1 cellular context compared by ENCODE assay signal in genomic region chr2:102101097-102101843, GRCh38.
TF ChIP-seq lines count a peak whose summit lies in the region.

No MANE protein-coding gene starts in this region.

TF ChIP-seq in HepG2, 621 proteins besides CTCF, POLR2A, EP300 and RAD21 (continued from another document and continues in another):
- TF ChIP-seq DMTF1 (CRISPR knock-in tag; IDR thresholded peaks at IDR 0.05) (no peak), ZNF512B (CRISPR knock-in tag; IDR thresholded peaks at IDR 0.05; ENCODE audit: borderline replicate concordance) (0 out of 2 replicates have a peak, but pooled peaks have one; percentile 39), ZNF83 (CRISPR knock-in tag; IDR thresholded peaks at IDR 0.05; ENCODE audit: borderline replicate concordance) (no peak), ATF5 (CRISPR knock-in tag; IDR thresholded peaks at IDR 0.05; ENCODE audit: low read depth) (no peak), ZNF607 (CRISPR knock-in tag; IDR thresholded peaks at IDR 0.05; ENCODE audit: borderline replicate concordance) (0 out of 2 replicates have a peak, but pooled peaks have one; percentile 56), ZFX (CRISPR knock-in tag; IDR thresholded peaks at IDR 0.05; ENCODE audit: low read depth) (peak; percentile 24), ZBTB14 (CRISPR knock-in tag; IDR thresholded peaks at IDR 0.05) (no peak), SP1 (IDR thresholded peaks at IDR 0.05) (no peak), SP1 (CRISPR knock-in tag; IDR thresholded peaks at IDR 0.05) (0 out of 2 replicates have a peak, but pooled peaks have one; percentile 3), HES4 (CRISPR knock-in tag; IDR thresholded peaks at IDR 0.05; ENCODE audit: borderline replicate concordance) (no peak), HNRNPH1 (optimal IDR thresholded peaks at IDR 0.05; ENCODE audit: low read depth, low read length) (no peak), NKX3-1 (CRISPR knock-in tag; IDR thresholded peaks at IDR 0.05) (no peak), NR2F2 (IDR thresholded peaks at IDR 0.05; ENCODE audit: borderline replicate concordance, low read depth) (no peak), ZNF101 (CRISPR knock-in tag; IDR thresholded peaks at IDR 0.05; ENCODE audit: borderline replicate concordance, low read depth) (no peak), ZGPAT (CRISPR knock-in tag; IDR thresholded peaks at IDR 0.05) (0 out of 2 replicates have a peak, but pooled peaks have one; percentile 8), ELF4 (CRISPR knock-in tag; IDR thresholded peaks at IDR 0.05; ENCODE audit: borderline replicate concordance) (no peak; the same call in 1 of the 2 replicates), ISX (CRISPR knock-in tag; conservative IDR thresholded peaks at IDR 0.05) (no peak), ZBTB3 (CRISPR knock-in tag; IDR thresholded peaks at IDR 0.05; ENCODE audit: borderline replicate concordance, low read depth) (0 out of 2 replicates have a peak, but pooled peaks have one; percentile 69), PHF5A (CRISPR knock-in tag; IDR thresholded peaks at IDR 0.05; ENCODE audit: low read depth, unreplicated experiment) (peak; percentile 20), NFAT5 (CRISPR knock-in tag; IDR thresholded peaks at IDR 0.05) (no peak), ZMAT3 (CRISPR knock-in tag; conservative IDR thresholded peaks at IDR 0.05) (0 out of 2 replicates have a peak, but pooled peaks have one; percentile 56), SUZ12 (IDR thresholded peaks at IDR 0.05; ENCODE audit: low read depth, low read length) (no peak), PAWR (CRISPR knock-in tag; IDR thresholded peaks at IDR 0.05; ENCODE audit: borderline replicate concordance) (no peak), TBL1XR1 (IDR thresholded peaks at IDR 0.05; ENCODE audit: borderline replicate concordance, low read length, partially characterized antibody) (peak; percentile 5), ZSCAN12 (CRISPR knock-in tag; IDR thresholded peaks at IDR 0.05) (no peak), ZBTB7A (CRISPR knock-in tag; IDR thresholded peaks at IDR 0.05) (no peak), ZFP82 (CRISPR knock-in tag; IDR thresholded peaks at IDR 0.05; ENCODE audit: borderline replicate concordance) (peak; percentile 81; the same call in 1 of the 2 replicates), ZSCAN25 (CRISPR knock-in tag; IDR thresholded peaks at IDR 0.05) (0 out of 2 replicates have a peak, but pooled peaks have one; percentile 6), PRDM10 (CRISPR knock-in tag; IDR thresholded peaks at IDR 0.05; ENCODE audit: low read depth) (no peak), RCOR2 (CRISPR knock-in tag; IDR thresholded peaks at IDR 0.05) (no peak), ZBTB20 (CRISPR knock-in tag; IDR thresholded peaks at IDR 0.05; ENCODE audit: borderline replicate concordance, low read depth) (0 out of 2 replicates have a peak, but pooled peaks have one; percentile 5), ZNF781 (CRISPR knock-in tag; IDR thresholded peaks at IDR 0.05; ENCODE audit: borderline replicate concordance, not compliant biosample characterization) (no peak), ZNF446 (CRISPR knock-in tag; IDR thresholded peaks at IDR 0.05) (no peak), ZFAT (CRISPR knock-in tag; conservative IDR thresholded peaks at IDR 0.05) (no peak), CHCHD3 (CRISPR knock-in tag; IDR thresholded peaks at IDR 0.05) (no peak), DRAP1 (CRISPR knock-in tag; IDR thresholded peaks at IDR 0.05) (peak; percentile 1; the same call in 1 of the 2 replicates), GLMP (CRISPR knock-in tag; IDR thresholded peaks at IDR 0.05; ENCODE audit: borderline replicate concordance) (no peak), ATF1 (CRISPR knock-in tag; IDR thresholded peaks at IDR 0.05) (no peak; the same call in 1 of the 2 replicates), ZNF790 (CRISPR knock-in tag; IDR thresholded peaks at IDR 0.05; ENCODE audit: borderline replicate concordance) (no peak), MEF2D (CRISPR knock-in tag; IDR thresholded peaks at IDR 0.05) (peak; percentile 4; the same call in 1 of the 2 replicates), DBP (CRISPR knock-in tag; IDR thresholded peaks at IDR 0.05; ENCODE audit: not compliant biosample characterization) (no peak)
